ENCODE assay signal across 19 cellular contexts in genomic region chr9:38009990-38010389, GRCh38.
"Had no signal": no experiment of that assay in that cellular context is flagged by ENCODE, and none has a peak within 500 bp of the region (broad histone marks: within the 10 kb centered on the region; RNA-seq: fewer than 3 reads in every experiment).

No MANE protein-coding gene starts in this region.

- H3K9me3 ChIP-seq: left lung, tibial nerve, uterus had no signal

- H3K36me3 ChIP-seq: uterus had no signal

- H3K4me1 ChIP-seq: uterus had no signal

- FAIRE-seq: colon, frontal cortex had no signal

- ATAC-seq: left lung had no signal

- H3K27me3 ChIP-seq: brain microvascular endothelial cell, dorsolateral prefrontal cortex, left lung, tibial nerve, uterus had no signal

- H3K27ac ChIP-seq: left lung, uterus had no signal

- DNase-seq: activated CD4-positive, alpha-beta memory T cell treated with anti-CD3 and anti-CD28 coated beads, Interleukin-2, amount 10 ng/mL, durations not matched to agents 7 days and 5 days; activated CD4-positive, alpha-beta T cell treated with anti-CD3 and anti-CD28 coated beads for 48 hours; activated CD4-positive, CD25-positive, alpha-beta regulatory T cell; activated naive CD4-positive, alpha-beta T cell treated with Interleukin-2 at 50 U/mL for 16 hours; activated naive CD8-positive, alpha-beta T cell treated with anti-CD3 and anti-CD28 coated beads, Interleukin-2, amount 10 ng/mL, durations not matched to agents 7 days and 5 days; activated T-cell treated with anti-CD3 and anti-CD28 coated beads, Interleukin-2, amount 50 U/mL, for 24 hours; amygdala; brain microvascular endothelial cell; central memory CD4-positive, alpha-beta T cell; dorsolateral prefrontal cortex; head of caudate nucleus; left lung; nephron progenitor cell; stimulated activated CD4-positive, alpha-beta T cell treated with anti-CD3 and anti-CD28 coated beads, Interleukin-2, amount 100 ng/mL, for 24 hours; T-helper 9 cell; uterus had no signal

- H3K4me3 ChIP-seq: dorsolateral prefrontal cortex, left lung, tibial nerve, uterus had no signal
